Comparison of ENCODE assay signal across 1 cellular context in the genomic region with DNA sequence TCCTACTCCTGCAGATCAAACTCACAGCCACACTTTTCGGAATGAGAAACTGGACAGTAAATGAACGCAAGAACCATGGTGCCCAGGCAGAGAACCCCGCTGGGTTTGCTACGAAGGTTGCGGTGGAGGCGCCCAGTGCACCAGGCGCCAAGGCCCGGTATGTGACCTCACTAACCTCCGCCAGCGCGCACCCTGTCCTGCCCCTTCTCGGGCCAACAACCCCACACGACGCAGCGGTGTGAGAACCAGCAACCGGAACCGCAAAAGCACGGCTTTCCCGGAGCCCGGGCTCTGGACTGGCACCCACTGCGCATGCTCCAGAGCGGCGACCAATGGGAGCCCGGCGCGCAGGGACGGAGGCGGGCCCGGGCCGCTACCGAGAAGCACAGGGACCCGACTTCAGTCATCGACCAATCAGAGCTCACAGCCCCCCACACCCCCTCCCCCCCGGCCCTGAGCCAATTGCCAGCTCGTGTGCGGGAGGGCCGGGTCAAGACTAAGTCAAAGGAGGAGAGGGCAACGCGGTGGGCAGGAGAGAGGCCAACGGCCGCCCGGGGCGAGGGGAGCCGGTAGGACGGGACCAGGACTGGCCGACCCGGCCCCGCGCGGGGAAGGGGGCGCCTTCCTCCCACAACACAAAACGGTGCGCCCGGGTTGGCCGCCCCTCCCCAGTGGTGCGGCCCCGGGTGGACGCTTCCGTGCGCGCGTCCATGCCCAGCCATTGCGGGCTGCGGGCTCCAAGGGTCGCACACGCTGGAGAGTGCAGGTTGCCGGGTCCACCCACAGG.
TF ChIP-seq lines count a peak whose summit lies in the region.

No MANE protein-coding gene starts in this region.

TF ChIP-seq in HepG2, 621 proteins besides CTCF, POLR2A, EP300 and RAD21 (continued from another document and continues in another):
- TF ChIP-seq, protein P1, sequence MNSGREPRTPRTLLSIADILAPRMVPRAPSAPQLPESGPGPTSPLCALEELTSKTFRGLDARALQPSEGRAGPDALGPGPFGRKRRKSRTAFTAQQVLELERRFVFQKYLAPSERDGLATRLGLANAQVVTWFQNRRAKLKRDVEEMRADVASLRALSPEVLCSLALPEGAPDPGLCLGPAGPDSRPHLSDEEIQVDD (CRISPR knock-in tag; IDR thresholded peaks at IDR 0.05; ENCODE audit: borderline replicate concordance) = no peak
- TF ChIP-seq ZNF124 (CRISPR knock-in tag; IDR thresholded peaks at IDR 0.05) (no peak), SPEN (CRISPR knock-in tag; IDR thresholded peaks at IDR 0.05; ENCODE audit: low read depth) (peak; percentile 74; the same call in 1 of the 2 replicates), SP140L (CRISPR knock-in tag; IDR thresholded peaks at IDR 0.05; ENCODE audit: borderline replicate concordance) (no peak), NFATC3 (CRISPR knock-in tag; IDR thresholded peaks at IDR 0.05) (no peak), GMEB2 (CRISPR knock-in tag; IDR thresholded peaks at IDR 0.05; ENCODE audit: low read depth) (no peak), ZFX (CRISPR knock-in tag; IDR thresholded peaks at IDR 0.05; ENCODE audit: low read depth) (peak; percentile 72), ZNF891 (CRISPR knock-in tag; IDR thresholded peaks at IDR 0.05) (no peak), SMAD1 (CRISPR knock-in tag; IDR thresholded peaks at IDR 0.05; ENCODE audit: borderline replicate concordance, low read depth) (no peak), ARNTL (CRISPR knock-in tag; IDR thresholded peaks at IDR 0.05) (no peak), SETDB1 (CRISPR knock-in tag; IDR thresholded peaks at IDR 0.05; ENCODE audit: borderline replicate concordance) (no peak), ZNF609 (CRISPR knock-in tag; IDR thresholded peaks at IDR 0.05; ENCODE audit: borderline replicate concordance) (no peak), ZKSCAN8 (CRISPR knock-in tag; IDR thresholded peaks at IDR 0.05; ENCODE audit: borderline replicate concordance) (0 out of 2 replicates have a peak, but pooled peaks have one; percentile 19), STAT5B (CRISPR knock-in tag; IDR thresholded peaks at IDR 0.05) (no peak), MED13 (CRISPR knock-in tag; IDR thresholded peaks at IDR 0.05) (no peak), FOXP4 (CRISPR knock-in tag; IDR thresholded peaks at IDR 0.05) (peak; percentile 23; the same call in 1 of the 2 replicates), EHMT2 (IDR thresholded peaks at IDR 0.05; ENCODE audit: borderline replicate concordance, low read depth, low read length) (no peak), TBX3 (IDR thresholded peaks at IDR 0.05; ENCODE audit: borderline replicate concordance) (no peak), TAF15 (IDR thresholded peaks at IDR 0.05; ENCODE audit: low read depth, low read length, poor library complexity, severe bottlenecking) (no peak), ZNF724P (CRISPR knock-in tag; IDR thresholded peaks at IDR 0.05; ENCODE audit: borderline replicate concordance) (no peak; the same call in 1 of the 2 replicates), ZMYM3 (CRISPR knock-in tag; IDR thresholded peaks at IDR 0.05) (no peak), ZNF292 (CRISPR knock-in tag; IDR thresholded peaks at IDR 0.05; ENCODE audit: borderline replicate concordance, low read depth) (0 out of 2 replicates have a peak, but pooled peaks have one; percentile 45), ARNT2 (CRISPR knock-in tag; IDR thresholded peaks at IDR 0.05; ENCODE audit: low read depth) (no peak; the same call in 1 of the 2 replicates), PLRG1 (conservative IDR thresholded peaks at IDR 0.05) (no peak), TRIM22 (IDR thresholded peaks at IDR 0.05) (no peak), SRF (IDR thresholded peaks at IDR 0.05; ENCODE audit: low read depth, low read length) (no peak), ZNF816 (CRISPR knock-in tag; IDR thresholded peaks at IDR 0.05; ENCODE audit: borderline replicate concordance) (no peak; the same call in 1 of the 2 replicates), ZBTB44 (CRISPR knock-in tag; IDR thresholded peaks at IDR 0.05) (no peak), MATR3 (CRISPR knock-in tag; IDR thresholded peaks at IDR 0.05) (no peak), ZNF879 (CRISPR knock-in tag; IDR thresholded peaks at IDR 0.05) (no peak), NR3C1 (CRISPR knock-in tag; IDR thresholded peaks at IDR 0.05) (no peak), TEAD3 (CRISPR knock-in tag; optimal IDR thresholded peaks at IDR 0.05; ENCODE audit: borderline replicate concordance) (peak; percentile 74), ZNF619 (CRISPR knock-in tag; IDR thresholded peaks at IDR 0.05) (no peak), TOPORS (CRISPR knock-in tag; IDR thresholded peaks at IDR 0.05) (peak; percentile 67), MAX (IDR thresholded peaks at IDR 0.05) (peak; percentile 81)
- TF ChIP-seq, protein P2, sequence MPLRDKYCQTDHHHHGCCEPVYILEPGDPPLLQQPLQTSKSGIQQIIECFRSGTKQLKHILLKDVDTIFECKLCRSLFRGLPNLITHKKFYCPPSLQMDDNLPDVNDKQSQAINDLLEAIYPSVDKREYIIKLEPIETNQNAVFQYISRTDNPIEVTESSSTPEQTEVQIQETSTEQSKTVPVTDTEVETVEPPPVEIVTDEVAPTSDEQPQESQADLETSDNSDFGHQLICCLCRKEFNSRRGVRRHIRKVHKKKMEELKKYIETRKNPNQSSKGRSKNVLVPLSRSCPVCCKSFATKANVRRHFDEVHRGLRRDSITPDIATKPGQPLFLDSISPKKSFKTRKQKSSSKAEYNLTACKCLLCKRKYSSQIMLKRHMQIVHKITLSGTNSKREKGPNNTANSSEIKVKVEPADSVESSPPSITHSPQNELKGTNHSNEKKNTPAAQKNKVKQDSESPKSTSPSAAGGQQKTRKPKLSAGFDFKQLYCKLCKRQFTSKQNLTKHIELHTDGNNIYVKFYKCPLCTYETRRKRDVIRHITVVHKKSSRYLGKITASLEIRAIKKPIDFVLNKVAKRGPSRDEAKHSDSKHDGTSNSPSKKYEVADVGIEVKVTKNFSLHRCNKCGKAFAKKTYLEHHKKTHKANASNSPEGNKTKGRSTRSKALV (CRISPR knock-in tag; IDR thresholded peaks at IDR 0.05) = no peak
- TF ChIP-seq, protein P3, sequence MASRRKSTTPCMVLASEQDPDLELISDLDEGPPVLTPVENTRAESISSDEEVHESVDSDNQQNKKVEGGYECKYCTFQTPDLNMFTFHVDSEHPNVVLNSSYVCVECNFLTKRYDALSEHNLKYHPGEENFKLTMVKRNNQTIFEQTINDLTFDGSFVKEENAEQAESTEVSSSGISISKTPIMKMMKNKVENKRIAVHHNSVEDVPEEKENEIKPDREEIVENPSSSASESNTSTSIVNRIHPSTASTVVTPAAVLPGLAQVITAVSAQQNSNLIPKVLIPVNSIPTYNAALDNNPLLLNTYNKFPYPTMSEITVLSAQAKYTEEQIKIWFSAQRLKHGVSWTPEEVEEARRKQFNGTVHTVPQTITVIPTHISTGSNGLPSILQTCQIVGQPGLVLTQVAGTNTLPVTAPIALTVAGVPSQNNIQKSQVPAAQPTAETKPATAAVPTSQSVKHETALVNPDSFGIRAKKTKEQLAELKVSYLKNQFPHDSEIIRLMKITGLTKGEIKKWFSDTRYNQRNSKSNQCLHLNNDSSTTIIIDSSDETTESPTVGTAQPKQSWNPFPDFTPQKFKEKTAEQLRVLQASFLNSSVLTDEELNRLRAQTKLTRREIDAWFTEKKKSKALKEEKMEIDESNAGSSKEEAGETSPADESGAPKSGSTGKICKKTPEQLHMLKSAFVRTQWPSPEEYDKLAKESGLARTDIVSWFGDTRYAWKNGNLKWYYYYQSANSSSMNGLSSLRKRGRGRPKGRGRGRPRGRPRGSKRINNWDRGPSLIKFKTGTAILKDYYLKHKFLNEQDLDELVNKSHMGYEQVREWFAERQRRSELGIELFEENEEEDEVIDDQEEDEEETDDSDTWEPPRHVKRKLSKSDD (CRISPR knock-in tag; IDR thresholded peaks at IDR 0.05; ENCODE audit: low read depth) = no peak
- TF ChIP-seq, protein P4, sequence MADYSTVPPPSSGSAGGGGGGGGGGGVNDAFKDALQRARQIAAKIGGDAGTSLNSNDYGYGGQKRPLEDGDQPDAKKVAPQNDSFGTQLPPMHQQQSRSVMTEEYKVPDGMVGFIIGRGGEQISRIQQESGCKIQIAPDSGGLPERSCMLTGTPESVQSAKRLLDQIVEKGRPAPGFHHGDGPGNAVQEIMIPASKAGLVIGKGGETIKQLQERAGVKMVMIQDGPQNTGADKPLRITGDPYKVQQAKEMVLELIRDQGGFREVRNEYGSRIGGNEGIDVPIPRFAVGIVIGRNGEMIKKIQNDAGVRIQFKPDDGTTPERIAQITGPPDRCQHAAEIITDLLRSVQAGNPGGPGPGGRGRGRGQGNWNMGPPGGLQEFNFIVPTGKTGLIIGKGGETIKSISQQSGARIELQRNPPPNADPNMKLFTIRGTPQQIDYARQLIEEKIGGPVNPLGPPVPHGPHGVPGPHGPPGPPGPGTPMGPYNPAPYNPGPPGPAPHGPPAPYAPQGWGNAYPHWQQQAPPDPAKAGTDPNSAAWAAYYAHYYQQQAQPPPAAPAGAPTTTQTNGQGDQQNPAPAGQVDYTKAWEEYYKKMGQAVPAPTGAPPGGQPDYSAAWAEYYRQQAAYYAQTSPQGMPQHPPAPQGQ (CRISPR knock-in tag; IDR thresholded peaks at IDR 0.05; ENCODE audit: borderline replicate concordance) = no peak
